Comparison of ENCODE assay signal across 18 cellular contexts in the genomic region with DNA sequence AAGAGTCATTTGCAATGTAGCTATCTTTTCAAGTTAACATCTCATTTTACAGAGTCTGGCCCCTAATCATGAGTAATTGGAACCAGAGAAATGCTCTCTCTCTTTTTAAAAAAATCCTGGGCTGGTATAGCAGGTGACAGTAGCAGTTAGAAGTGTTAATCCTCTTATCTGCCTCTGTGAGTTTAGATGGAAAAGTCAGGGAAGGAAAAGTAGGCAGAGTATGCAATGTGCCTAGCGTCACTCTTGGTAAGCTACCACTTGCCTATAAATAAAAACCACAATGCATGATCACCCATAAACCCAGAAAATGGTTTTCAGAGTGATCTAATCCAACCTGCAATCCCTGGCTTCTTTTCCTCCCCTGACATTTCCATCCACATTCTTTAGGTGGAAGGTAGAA.
"Had no signal": no experiment of that assay in that cellular context is flagged by ENCODE, and none has a peak within 500 bp of the region (broad histone marks: within the 10 kb centered on the region; RNA-seq: fewer than 3 reads in every experiment).

No MANE protein-coding gene starts in this region.

- H3K4me3 ChIP-seq: adrenal gland, cardiac muscle cell, colonic mucosa, lung, skin epidermis, suprapubic skin, vagina had no signal

- H3K9me3 ChIP-seq: colonic mucosa, suprapubic skin, vagina had no signal

- DNase-seq: activated CD4-positive, alpha-beta T cell treated with anti-CD3 and anti-CD28 coated beads for 36 hours; activated CD4-positive, alpha-beta T cell treated with anti-CD3 and anti-CD28 coated beads, Interleukin-2, amount 50 U/mL, for 48 hours; activated gamma-delta T cell treated with Interleukin-2 at 50 U/mL for 16 hours; activated T-cell treated with anti-CD3 and anti-CD28 coated beads for 4 hours; adrenal gland; colonic mucosa; hypothalamus; islet precursor cell; retina; stimulated activated naive CD8-positive, alpha-beta T cell treated with anti-CD3 and anti-CD28 coated beads, Interleukin-15, Interleukin-2, amounts not matched to agents 100 U/mL and 50 U/mL, for 24 hours; T-helper 2 cell; trophoblast cell had no signal

- H3K36me3 ChIP-seq: adrenal gland, cardiac muscle cell, colonic mucosa, suprapubic skin, vagina had no signal

- H3K4me1 ChIP-seq: adrenal gland, colonic mucosa, vagina had no signal

- H3K27me3 ChIP-seq: adrenal gland, cardiac muscle cell, colonic mucosa, suprapubic skin, vagina had no signal

- H3K27ac ChIP-seq: adrenal gland, cardiac muscle cell, colonic mucosa, suprapubic skin, vagina had no signal

- ATAC-seq: activated CD4-positive, alpha-beta T cell treated with anti-CD3 and anti-CD28 coated beads for 36 hours; activated naive CD4-positive, alpha-beta T cell treated with anti-CD3 and anti-CD28 coated beads, Interleukin-2, amount 50 U/mL, for 72 hours; stimulated activated naive CD8-positive, alpha-beta T cell treated with anti-CD3 and anti-CD28 coated beads, Interleukin-15, Interleukin-2, amounts not matched to agents 100 U/mL and 50 U/mL, for 24 hours had no signal
